Comparison of ENCODE assay signal across 8 cellular contexts in the genomic region with DNA sequence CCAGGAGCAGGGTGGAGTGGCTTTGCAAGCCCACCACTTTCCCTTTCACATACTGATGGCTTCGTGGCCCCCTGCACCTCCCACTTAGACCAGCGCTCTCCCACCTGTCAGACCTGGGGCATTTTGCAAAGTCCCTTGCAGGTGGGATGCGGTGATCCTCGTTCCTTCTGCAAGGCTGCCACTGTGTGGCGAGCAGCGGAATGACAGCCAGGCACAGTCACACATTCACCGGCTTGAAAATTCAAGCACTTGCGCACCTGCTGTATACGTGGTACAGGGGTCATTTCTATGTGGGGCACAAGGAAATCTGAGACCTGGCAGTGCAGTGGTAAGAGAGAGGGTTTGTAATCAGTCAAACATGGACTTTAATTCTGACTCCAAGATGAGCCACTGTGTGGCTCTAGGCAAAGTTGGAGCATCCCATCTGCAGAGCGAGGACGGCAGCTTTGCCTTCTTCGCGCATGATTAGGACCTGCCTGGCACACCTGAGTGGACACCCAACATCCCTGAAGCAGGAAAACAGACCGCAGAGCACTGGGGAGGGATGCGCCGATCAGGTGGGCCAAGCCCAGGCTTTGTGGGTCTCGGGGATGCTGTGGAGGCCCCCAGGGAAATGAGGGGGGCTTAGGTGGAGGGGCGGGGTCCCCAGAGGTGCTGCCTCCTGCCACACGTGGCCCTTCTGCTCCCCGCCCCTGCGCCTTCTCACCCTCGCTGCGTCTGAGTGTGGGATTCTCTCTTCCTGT. TPM values are rescaled to one million over a fixed set of nuclear protein-coding genes. Genes with fewer than 3 reads are reported as not detected.
A peak's percentile ranks its signal among the peaks of the same experiment; 100 is the strongest.
DNase-seq lines count a peak whose midpoint lies in the region; ATAC-seq, FAIRE-seq and TF ChIP-seq lines count a peak whose summit lies in the region.

No MANE protein-coding gene starts in this region.

- POLR2A ChIA-PET in activated naive CD8-positive, alpha-beta T cell treated with anti-CD3 and anti-CD28 coated beads, Interleukin-2, amount 10 ng/mL, durations not matched to agents 7 days and 5 days (lab: Charles Lee), result interaction anchor here (0.6 kb wide), 1 partner anchor 108 kb away, joined by 3 read pairs; no protein-coding TSS in a partner anchor

- ATAC-seq in activated naive CD8-positive, alpha-beta T cell treated with anti-CD3 and anti-CD28 coated beads, Interleukin-2, amount 10 ng/mL, durations not matched to agents 7 days and 5 days (ENCODE audit: low read depth), result peak; percentile 74
- ATAC-seq in GM21423 (IDR thresholded peaks at IDR 0.05; ENCODE audit: unreplicated experiment), result no peak

- peaks cover 6% of the 10 kb centered on the region for H3K4me1 Mint-ChIP-seq in activated naive CD8-positive, alpha-beta T cell treated with anti-CD3 and anti-CD28 coated beads, Interleukin-2, amount 10 ng/mL, durations not matched to agents 7 days and 5 days

- peaks cover 6% of the 10 kb centered on the region for H3K27me3 Mint-ChIP-seq in activated naive CD8-positive, alpha-beta T cell treated with anti-CD3 and anti-CD28 coated beads, Interleukin-2, amount 10 ng/mL, durations not matched to agents 7 days and 5 days

- peak overlapping the region; percentile 17 for H3K4me3 Mint-ChIP-seq in activated naive CD8-positive, alpha-beta T cell treated with anti-CD3 and anti-CD28 coated beads, Interleukin-2, amount 10 ng/mL, durations not matched to agents 7 days and 5 days

- H3K27ac ChIP-seq in right atrium auricular region, result no peak overlapping the region
- H3K27ac ChIP-seq in small intestine (ENCODE audit: low read depth in 1 of 2, low read length in 1 of 2), result no peak overlapping the region

- H3K36me3 ChIP-seq in right atrium auricular region (no peaks in the 10 kb centered on the region), small intestine (ENCODE audit: control insufficient read depth in 2 of 2, insufficient read depth in 2 of 2, low read length in 2 of 2) (no peaks in the 10 kb centered on the region)

- FAIRE-seq in small intestine (lab: Jason Lieb, UNC), result no peak

- DNase-seq in DMS53 (lab: John Stamatoyannopoulos, UW) (peak; percentile 82), HPDE6-E6E7 (ENCODE audit: extremely low spot score) (peak; percentile 40), RPMI7951 (ENCODE audit: low read depth) (peak; percentile 19), right atrium auricular region (ENCODE audit: low spot score) (no peak), small intestine (peak; percentile 38), mesenteric fat pad (ENCODE audit: low spot score) (no peak)
- peak; percentile 70 for DNase-seq in activated naive CD8-positive, alpha-beta T cell treated with anti-CD3 and anti-CD28 coated beads, Interleukin-2, amount 10 ng/mL, durations not matched to agents 7 days and 5 days

- no peak overlapping the region for H3K27ac Mint-ChIP-seq in activated naive CD8-positive, alpha-beta T cell treated with anti-CD3 and anti-CD28 coated beads, Interleukin-2, amount 10 ng/mL, durations not matched to agents 7 days and 5 days

- H3K9me3 Mint-ChIP-seq in activated naive CD8-positive, alpha-beta T cell treated with anti-CD3 and anti-CD28 coated beads, Interleukin-2, amount 10 ng/mL, durations not matched to agents 7 days and 5 days, result no peaks in the 10 kb centered on the region

- H3K9me3 ChIP-seq in right atrium auricular region (no peaks in the 10 kb centered on the region), small intestine (ENCODE audit: control insufficient read depth, low read depth) (no peaks in the 10 kb centered on the region)

- H3K36me3 Mint-ChIP-seq in activated naive CD8-positive, alpha-beta T cell treated with anti-CD3 and anti-CD28 coated beads, Interleukin-2, amount 10 ng/mL, durations not matched to agents 7 days and 5 days, result no peaks in the 10 kb centered on the region

- peak; percentile 72 to 92 for TF ChIP-seq CTCF in right atrium auricular region (IDR thresholded peaks at IDR 0.05)

- H3K27me3 ChIP-seq in right atrium auricular region (no peaks in the 10 kb centered on the region), small intestine (ENCODE audit: control insufficient read depth in 2 of 2, insufficient read depth in 2 of 2, low read length in 2 of 2) (no peaks in the 10 kb centered on the region)

- H3K4me3 ChIP-seq in right atrium auricular region, result no peak overlapping the region
- no peak overlapping the region for H3K4me3 ChIP-seq in small intestine (ENCODE audit: low read depth in 1 of 2, low read length in 2 of 2)

- H3K4me1 ChIP-seq in right atrium auricular region (no peaks in the 10 kb centered on the region), small intestine (ENCODE audit: control insufficient read depth in 2 of 2, insufficient read depth in 1 of 2, low read depth in 1 of 2, low read length in 1 of 2) (no peaks in the 10 kb centered on the region)

- 27 to 30% (median 30%) methylated on average over 23 of the region's 23 CpGs for WGBS in small intestine, 3 donors

RNA-seq across cellular contexts. Expression of gene TMEM51, which starts 53.0 kb away (rescaled TPM):
- total RNA-seq in RPMI7951 (2014; rRNA removed; shearing (Covaris generic)), result 19.9 and 23.4 TPM in 2 replicates
- under 1 TPM; 0.57 to 0.80 TPM for total RNA-seq in activated naive CD8-positive, alpha-beta T cell treated with anti-CD3 and anti-CD28 coated beads, Interleukin-2, amount 10 ng/mL, durations not matched to agents 7 days and 5 days
- total RNA-seq in right atrium auricular region (1 to 10 TPM; 3.2 to 6.6 TPM), mesenteric fat pad (4.3 TPM)
- 10 to 100 TPM; 16.3 to 25.2 (median 17.8) TPM for polyA plus RNA-seq in small intestine

Comparison
In these comparisons a context has a peak if more than half of its experiments do, and no peak if none do; other contexts are left out.
1. DNase-seq: peak in DMS53 (single experiment), HPDE6-E6E7 (single experiment), RPMI7951 (single experiment), activated naive CD8-positive, alpha-beta T cell treated with anti-CD3 and anti-CD28 coated beads, Interleukin-2, amount 10 ng/mL, durations not matched to agents 7 days and 5 days (single experiment) and small intestine (single experiment); none in right atrium auricular region (single experiment) and mesenteric fat pad (single experiment).